8 cellular contexts compared by ENCODE assay signal in the genomic region with DNA sequence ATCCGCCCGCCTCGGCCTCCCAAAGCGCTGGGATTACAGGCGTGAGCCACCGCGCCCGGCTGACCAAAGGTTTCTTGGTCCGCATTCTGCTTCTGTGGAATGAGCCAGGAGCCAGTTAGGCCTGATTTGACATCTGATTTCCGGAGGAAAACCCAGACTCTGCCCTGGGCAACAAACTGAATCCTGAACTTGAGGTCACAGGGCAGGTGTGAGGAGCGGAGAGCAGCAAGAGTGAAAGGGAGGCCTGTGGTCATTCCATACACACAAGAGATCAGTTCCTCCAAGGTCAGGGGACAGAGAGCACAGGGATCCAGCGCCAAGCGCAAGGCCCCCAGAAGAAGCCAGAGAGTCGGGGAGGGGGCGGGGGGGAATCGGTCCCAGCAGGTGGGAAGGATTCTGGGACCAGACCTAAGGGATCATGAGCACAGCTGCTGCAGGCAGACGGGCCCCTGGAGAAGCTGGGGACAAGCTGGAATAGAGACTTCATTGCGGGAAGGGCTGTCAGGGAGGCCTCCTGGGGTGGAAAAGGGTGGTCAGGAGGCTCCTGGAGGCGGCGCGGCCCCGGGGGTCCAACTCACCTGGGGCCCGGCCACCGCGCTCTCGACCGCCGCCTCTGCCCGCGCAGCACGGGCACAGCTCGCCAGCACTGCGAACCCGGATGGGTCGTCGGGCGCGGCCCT. TPM values are rescaled to one million over a fixed set of nuclear protein-coding genes. Genes with fewer than 3 reads are reported as not detected.
A peak's percentile ranks its signal among the peaks of the same experiment; 100 is the strongest.
DNase-seq lines count a peak whose midpoint lies in the region; ATAC-seq and TF ChIP-seq lines count a peak whose summit lies in the region.

No MANE protein-coding gene starts in this region.

- DNase-seq in NCI-H82 (lab: John Stamatoyannopoulos, UW) = peak; percentile 73
- peak; percentile 68 for DNase-seq in ecto neural progenitor cell (ENCODE audit: low spot score)
- DNase-seq in myocyte (ENCODE audit: low read depth) = peak; percentile 17
- DNase-seq in GM20000 (ENCODE audit: low spot score) = no peak
- no peak for DNase-seq in nucleus accumbens (lab: John Stamatoyannopoulos, UW)

- TF ChIP-seq CTCF in GM20000 (IDR thresholded peaks at IDR 0.05; ENCODE audit: extremely low read depth, missing control alignments) = no peak

- ATAC-seq in GM18519 (IDR thresholded peaks at IDR 0.05; ENCODE audit: low FRiP score, unreplicated experiment) (peak; percentile 28), HG03196 (IDR thresholded peaks at IDR 0.05; ENCODE audit: unreplicated experiment) (no peak), HG03135 (IDR thresholded peaks at IDR 0.05; ENCODE audit: unreplicated experiment) (no peak)

RNA-seq across cellular contexts. Expression of a gene that starts 0.4 kb away (rescaled TPM):
- 3.5 and 4.8 TPM in 2 replicates for total RNA-seq in myocyte
- 3.9 TPM for polyA plus RNA-seq in myocyte (2012)

RNA-seq across cellular contexts. Expression of a gene that starts 0.9 kb away (rescaled TPM):
- 36.1 and 39.6 TPM in 2 replicates for total RNA-seq in myocyte
- polyA plus RNA-seq in myocyte (2012) = 27.0 TPM

RNA-seq across cellular contexts. Expression of a gene that starts 26.4 kb away (rescaled TPM):
- total RNA-seq in myocyte = 0.99 and 1.3 TPM in 2 replicates
- 1.8 TPM for polyA plus RNA-seq in myocyte (2012)

RNA-seq across cellular contexts. Expression of a gene that starts 32.8 kb away (rescaled TPM):
- total RNA-seq in myocyte = 95.1 and 122 TPM in 2 replicates
- 201 TPM for polyA plus RNA-seq in myocyte (2012)

RNA-seq across cellular contexts. Expression of a gene that starts 33.0 kb away (rescaled TPM):
- 47.0 and 60.7 TPM in 2 replicates for total RNA-seq in myocyte
- 75.7 TPM for polyA plus RNA-seq in myocyte (2012)

Comparison
In these comparisons a context has a peak if more than half of its experiments do, and no peak if none do; other contexts are left out.
1. DNase-seq: peak in NCI-H82 (single experiment), ecto neural progenitor cell (single experiment) and myocyte (single experiment); none in GM20000 (single experiment) and nucleus accumbens (0 of 56).